Comparison of ENCODE assay signal across 10 cellular contexts in genomic region chr2:20213651-20214565, GRCh38. TPM values are rescaled to one million over a fixed set of nuclear protein-coding genes. Genes with fewer than 3 reads are reported as not detected.
DNase-seq lines count a peak whose midpoint lies in the region; ATAC-seq and TF ChIP-seq lines count a peak whose summit lies in the region.
"Had no signal": no experiment of that assay in that cellular context is flagged by ENCODE, and none has a peak within 500 bp of the region (broad histone marks: within the 10 kb centered on the region; RNA-seq: fewer than 3 reads in every experiment).

No MANE protein-coding gene starts in this region.

- no peak overlapping the region for H3K4me3 ChIP-seq in endodermal cell (ENCODE audit: low read length)

- DNase-seq in NCI-H2107 (lab: John Stamatoyannopoulos, UW) (peak; percentile 72), endodermal cell (peak; percentile 42), ACHN (no peak), NCI-H446 treated with DMSO at 0.1 percent for 48 hours (lab: John Stamatoyannopoulos, UW) (no peak)
- no peak for DNase-seq in stimulated activated naive B cell treated with anti-CD40 and anti-IgM and Interleukin-4, amounts not matched to agents 10 μg/mL and 1 μg/mL and 100 μg/mL, for 72 hours
- DNase-seq: T-helper 9 cell had no signal

- no peaks in the 10 kb centered on the region for H3K36me3 Mint-ChIP-seq in endodermal cell (ENCODE audit: low read depth)
- H3K36me3 Mint-ChIP-seq in stimulated activated naive B cell treated with anti-CD40 and anti-IgM and Interleukin-4, amounts not matched to agents 10 μg/mL and 1 μg/mL and 100 μg/mL, for 72 hours = no peaks in the 10 kb centered on the region

- no peaks in the 10 kb centered on the region for H3K36me3 ChIP-seq in endodermal cell (ENCODE audit: control insufficient read depth, insufficient read depth, low read length)

- in situ Hi-C loops in ACHN (cut with HindIII; ENCODE audit: low pct_ligation_motif_present, low pct_unique_long_range_greater_than_20kb, low sequenced_read_pairs) = no loop called here

- H3K27me3 ChIP-seq in endodermal cell (ENCODE audit: control insufficient read depth, insufficient read depth, low read length, poor library complexity, severe bottlenecking) = no peaks in the 10 kb centered on the region

- no peaks in the 10 kb centered on the region for H3K9me3 Mint-ChIP-seq in endodermal cell
- no peaks in the 10 kb centered on the region for H3K9me3 Mint-ChIP-seq in stimulated activated naive B cell treated with anti-CD40 and anti-IgM and Interleukin-4, amounts not matched to agents 10 μg/mL and 1 μg/mL and 100 μg/mL, for 72 hours
- H3K9me3 Mint-ChIP-seq: memory B cell had no signal

- peaks cover 24% of the 10 kb centered on the region for H3K4me1 ChIP-seq in endodermal cell (ENCODE audit: control insufficient read depth, insufficient read depth, low read length)

- H3K4me1 Mint-ChIP-seq in endodermal cell = peaks cover 29% of the 10 kb centered on the region
- no peaks in the 10 kb centered on the region for H3K4me1 Mint-ChIP-seq in stimulated activated naive B cell treated with anti-CD40 and anti-IgM and Interleukin-4, amounts not matched to agents 10 μg/mL and 1 μg/mL and 100 μg/mL, for 72 hours

- no peaks in the 10 kb centered on the region for H3K9me3 ChIP-seq in endodermal cell (ENCODE audit: control insufficient read depth, low read length)

- no peak overlapping the region for H3K27ac ChIP-seq in endodermal cell (ENCODE audit: low read depth, low read length)

- no peak overlapping the region for H3K4me3 Mint-ChIP-seq in endodermal cell
- no peak overlapping the region for H3K4me3 Mint-ChIP-seq in stimulated activated naive B cell treated with anti-CD40 and anti-IgM and Interleukin-4, amounts not matched to agents 10 μg/mL and 1 μg/mL and 100 μg/mL, for 72 hours
- H3K4me3 Mint-ChIP-seq: memory B cell had no signal

- no peaks in the 10 kb centered on the region for H3K27me3 Mint-ChIP-seq in endodermal cell (ENCODE audit: insufficient read depth)
- H3K27me3 Mint-ChIP-seq in stimulated activated naive B cell treated with anti-CD40 and anti-IgM and Interleukin-4, amounts not matched to agents 10 μg/mL and 1 μg/mL and 100 μg/mL, for 72 hours = peaks cover 5 to 6% of the 10 kb centered on the region in 2 donors

- H3K27ac Mint-ChIP-seq in endodermal cell = no peak overlapping the region
- H3K27ac Mint-ChIP-seq in stimulated activated naive B cell treated with anti-CD40 and anti-IgM and Interleukin-4, amounts not matched to agents 10 μg/mL and 1 μg/mL and 100 μg/mL, for 72 hours = peak overlapping the region; percentile 32
- H3K27ac Mint-ChIP-seq: memory B cell had no signal

- no peak for TF ChIP-seq CTCF in endodermal cell (conservative IDR thresholded peaks at IDR 0.05)

- WGBS in endodermal cell (ENCODE audit: insufficient coverage in 1 of 2, insufficient read length in 1 of 2), 2 experiments = 86 to 91% methylated on average over 3 to 8 of the region's 9 CpGs

- ATAC-seq in GM21515 (IDR thresholded peaks at IDR 0.05; ENCODE audit: unreplicated experiment) (peak; percentile 37), HG03457 (IDR thresholded peaks at IDR 0.05; ENCODE audit: unreplicated experiment) (no peak), GM18861 (IDR thresholded peaks at IDR 0.05; ENCODE audit: unreplicated experiment) (no peak)
- ATAC-seq in stimulated activated naive B cell treated with anti-CD40 and anti-IgM and Interleukin-4, amounts not matched to agents 10 μg/mL and 1 μg/mL and 100 μg/mL, for 72 hours (replicated peaks) = no peak

- H3K9ac ChIP-seq in endodermal cell (ENCODE audit: extremely low read depth, low read length, poor library complexity, severe bottlenecking) = no peak overlapping the region

RNA-seq across cellular contexts. Expression of gene SDC1, which starts 11.0 kb away (rescaled TPM):
- 10 to 100 TPM; 12.7 to 19.2 TPM for total RNA-seq in endodermal cell
- 36.9 TPM for polyA plus RNA-seq in endodermal cell (2013, experiment 1 of 2)
- 39.5 TPM for polyA plus RNA-seq in endodermal cell (2013, experiment 2 of 2)

Comparison
In these comparisons a context has a peak if more than half of its experiments do, and no peak if none do; other contexts are left out.
1. DNase-seq: peak in NCI-H2107 (single experiment) and endodermal cell (single experiment); none in stimulated activated naive B cell treated with anti-CD40 and anti-IgM and Interleukin-4, amounts not matched to agents 10 μg/mL and 1 μg/mL and 100 μg/mL, for 72 hours (single experiment), ACHN (single experiment) and NCI-H446 treated with DMSO at 0.1 percent for 48 hours (single experiment).